In the genomic region with DNA sequence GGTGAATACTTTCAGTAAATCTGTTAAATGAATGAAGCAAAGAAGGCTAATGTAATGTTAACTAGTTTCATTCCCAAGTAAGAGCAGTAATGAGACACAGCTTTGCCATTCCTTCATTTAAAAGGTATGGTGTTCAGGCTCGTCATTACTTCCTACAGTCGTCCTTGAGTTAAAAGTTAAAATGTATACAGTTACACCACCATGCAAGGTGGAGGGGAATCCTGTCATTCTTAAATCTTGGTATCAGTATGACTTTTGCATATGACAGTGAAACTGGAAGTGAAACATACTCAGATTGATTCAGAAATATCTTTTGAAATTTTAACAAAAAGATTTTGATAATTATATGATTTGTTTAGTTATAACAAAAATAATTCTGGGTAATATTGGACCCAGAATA, we compare ENCODE assay signal across 15 cellular contexts. TPM values are rescaled to one million over a fixed set of nuclear protein-coding genes. Genes with fewer than 3 reads are reported as not detected.
A peak's percentile ranks its signal among the peaks of the same experiment; 100 is the strongest.
DNase-seq lines count a peak whose midpoint lies in the region; ATAC-seq and TF ChIP-seq lines count a peak whose summit lies in the region.
"Had no signal": no experiment of that assay in that cellular context is flagged by ENCODE, and none has a peak within 500 bp of the region (broad histone marks: within the 10 kb centered on the region; RNA-seq: fewer than 3 reads in every experiment).

No MANE protein-coding gene starts in this region.

- DNase-seq in AG20443 (ENCODE audit: low spot score) (no peak), SK-N-DZ (ENCODE audit: low spot score) (no peak), SW480 (ENCODE audit: low spot score) (no peak), lower leg skin (ENCODE audit: low spot score in 2 of 2) (no peak)
- DNase-seq: activated naive CD8-positive, alpha-beta T cell treated with anti-CD3 and anti-CD28 coated beads, Interleukin-2, amount 10 ng/mL, durations not matched to agents 7 days and 5 days; effector memory CD8-positive, alpha-beta T cell; hypothalamus; NCI-H1417; retina had no signal

- H3K4me3 ChIP-seq in lower leg skin (ENCODE audit: low read depth, poor library complexity, severe bottlenecking), result no peak overlapping the region
- H3K4me3 ChIP-seq: BLaER1 had no signal

- WGBS in lower leg skin, 2 donors, result 83 to 89% methylated on average over 2 of the region's 2 CpGs

- TF ChIP-seq CTCF in lower leg skin (IDR thresholded peaks at IDR 0.05), result no peak

- ATAC-seq in GM18498 (IDR thresholded peaks at IDR 0.05; ENCODE audit: unreplicated experiment), result peak; percentile 96
- peak; percentile 94 for ATAC-seq in GM19351 (IDR thresholded peaks at IDR 0.05; ENCODE audit: unreplicated experiment)
- peak; percentile 97 for ATAC-seq in HG02798 (IDR thresholded peaks at IDR 0.05; ENCODE audit: poor library complexity, unreplicated experiment)
- peak; percentile 97 for ATAC-seq in HG03520 (IDR thresholded peaks at IDR 0.05; ENCODE audit: unreplicated experiment)
- ATAC-seq: effector memory CD8-positive, alpha-beta T cell had no signal

- intact Hi-C loops in lower leg skin (cut with DNase I; ENCODE audit: low total_unique reads), result no loop called here

- TF ChIP-seq POLR2A in lower leg skin (IDR thresholded peaks at IDR 0.05), result no peak

RNA-seq across cellular contexts. Expression of a gene that starts 25.9 kb away (rescaled TPM):
- polyA plus RNA-seq in SK-N-DZ (2014; cell fraction: cytosol; rRNA removed), result 29.4 and 32.2 TPM in 2 replicates
- 65.0 and 79.7 TPM in 2 replicates for polyA plus RNA-seq in SK-N-DZ (2014; cell fraction: nucleus; rRNA removed)
- 10 to 100 TPM; 22.6 to 45.4 (median 30.5) TPM for total RNA-seq in lower leg skin

RNA-seq across cellular contexts. Expression of a gene that starts 26.0 kb away (rescaled TPM):
- polyA plus RNA-seq in SK-N-DZ (2014; cell fraction: cytosol; rRNA removed), result 22.9 and 29.3 TPM in 2 replicates
- polyA plus RNA-seq in SK-N-DZ (2014; cell fraction: nucleus; rRNA removed), result 28.3 and 51.3 TPM in 2 replicates
- 10 to 100 TPM in 1 of 4 donors, 1 to 10 TPM in 3; 6.0 to 17.6 (median 8.4) TPM for total RNA-seq in lower leg skin

RNA-seq across cellular contexts. Expression of a gene that starts 43.9 kb away (rescaled TPM):
- not detected in 2 replicates for polyA plus RNA-seq in SK-N-DZ (2014; cell fraction: cytosol; rRNA removed)
- polyA plus RNA-seq in SK-N-DZ (2014; cell fraction: nucleus; rRNA removed), result not detected in 2 replicates
- total RNA-seq in lower leg skin, result under 1 TPM in 2 of 4 donors, not detected in 2; 0.21 to 0.32 TPM
- total RNA-seq: activated naive CD8-positive, alpha-beta T cell treated with anti-CD3 and anti-CD28 coated beads, Interleukin-2, amount 10 ng/mL, durations not matched to agents 7 days and 5 days; mononuclear cell had no signal
